ENCODE assay signal across 26 cellular contexts in genomic region chr17:79218175-79218824, GRCh38.
"Had no signal": no experiment of that assay in that cellular context is flagged by ENCODE, and none has a peak within 500 bp of the region (broad histone marks: within the 10 kb centered on the region; RNA-seq: fewer than 3 reads in every experiment).

No MANE protein-coding gene starts in this region.

- H3K36me3 Mint-ChIP-seq: stimulated activated memory B cell treated with anti-CD40 and anti-IgM and Interleukin-4, amounts not matched to agents 10 μg/mL and 1 μg/mL and 100 μg/mL, for 72 hours; type B pancreatic cell had no signal

- H3K4me1 ChIP-seq: lower lobe of right lung, right lobe of liver, uterus had no signal

- H3K27ac Mint-ChIP-seq: naive thymus-derived CD8-positive, alpha-beta T cell; nephron; progenitor cell of endocrine pancreas; stimulated activated memory B cell treated with anti-CD40 and anti-IgM and Interleukin-4, amounts not matched to agents 10 μg/mL and 1 μg/mL and 100 μg/mL, for 72 hours; type B pancreatic cell had no signal

- H3K4me3 Mint-ChIP-seq: nephron; neural crest cell; stimulated activated memory B cell treated with anti-CD40 and anti-IgM and Interleukin-4, amounts not matched to agents 10 μg/mL and 1 μg/mL and 100 μg/mL, for 72 hours; stimulated activated naive CD8-positive, alpha-beta T cell treated with anti-CD3 and anti-CD28 coated beads, Interleukin-15, amount 100 ng/mL, for 72 hours; type B pancreatic cell had no signal

- ATAC-seq: lower lobe of right lung; naive thymus-derived CD8-positive, alpha-beta T cell; right lobe of liver; stimulated activated memory B cell treated with anti-CD40 and anti-IgM and Interleukin-4, amounts not matched to agents 10 μg/mL and 1 μg/mL and 100 μg/mL, for 72 hours; stimulated activated naive CD8-positive, alpha-beta T cell treated with anti-CD3 and anti-CD28 coated beads, Interleukin-15, amount 100 ng/mL, for 72 hours had no signal

- H3K36me3 ChIP-seq: lower lobe of right lung, neutrophil, ovary, right atrium auricular region, right lobe of liver, tibial nerve, uterus had no signal

- H3K9me3 ChIP-seq: lower lobe of right lung, neutrophil, ovary, right atrium auricular region, right lobe of liver, tibial nerve, uterus had no signal

- H3K4me2 ChIP-seq: smooth muscle cell had no signal

- H3K27ac ChIP-seq: lower lobe of right lung, neutrophil, ovary, right atrium auricular region, right lobe of liver, tibial nerve, uterus had no signal

- DNase-seq: hypothalamus; islet precursor cell; lower lobe of right lung; mammary epithelial cell; mesenchymal stem cell; occipital lobe; ovary; stimulated activated CD4-positive, alpha-beta T cell treated with anti-CD3 and anti-CD28 coated beads, Interleukin-1b, Interleukin-23, amount 100 ng/mL, for 48 hours; stimulated activated CD4-positive, alpha-beta T cell treated with anti-CD3 and anti-CD28 coated beads, Interleukin-2, amount 100 ng/mL, for 48 hours; stimulated activated CD4-positive, alpha-beta T cell treated with anti-CD3 and anti-CD28 coated beads, Interleukin-4, amount 100 ng/mL, for 4 hours; stimulated activated CD8-positive, alpha-beta memory T cell treated with anti-CD3 and anti-CD28 coated beads, Interleukin-4, amount 100 ng/mL, for 48 hours; stimulated activated naive CD4-positive, alpha-beta T cell treated with Interleukin-2 at 50 U/mL for 16 hours; stimulated activated naive CD8-positive, alpha-beta T cell treated with anti-CD3 and anti-CD28 coated beads, Interleukin-15, amount 100 ng/mL, for 72 hours; substantia nigra; uterus had no signal

- H3K4me3 ChIP-seq: lower lobe of right lung, ovary, right atrium auricular region, right lobe of liver, smooth muscle cell, tibial nerve, uterus had no signal

- H3K27me3 ChIP-seq: ovary, right lobe of liver, uterus had no signal

- H3K9me3 Mint-ChIP-seq: naive thymus-derived CD8-positive, alpha-beta T cell; nephron; neural crest cell; stimulated activated memory B cell treated with anti-CD40 and anti-IgM and Interleukin-4, amounts not matched to agents 10 μg/mL and 1 μg/mL and 100 μg/mL, for 72 hours; stimulated activated naive CD8-positive, alpha-beta T cell treated with anti-CD3 and anti-CD28 coated beads, Interleukin-15, amount 100 ng/mL, for 72 hours; type B pancreatic cell had no signal
